13 cellular contexts compared by ENCODE assay signal in genomic region chr9:74846771-74847170, GRCh38. TPM values are rescaled to one million over a fixed set of nuclear protein-coding genes. Genes with fewer than 3 reads are reported as not detected.
"Had no signal": no experiment of that assay in that cellular context is flagged by ENCODE, and none has a peak within 500 bp of the region (broad histone marks: within the 10 kb centered on the region; RNA-seq: fewer than 3 reads in every experiment).

No MANE protein-coding gene starts in this region.

- DNase-seq: activated CD4-positive, alpha-beta memory T cell treated with anti-CD3 and anti-CD28 coated beads for 36 hours; activated gamma-delta T cell; activated naive CD8-positive, alpha-beta T cell treated with anti-CD3 and anti-CD28 coated beads for 36 hours; activated T-cell treated with anti-CD3 and anti-CD28 coated beads, Interleukin-2, amount 50 U/mL, for 4 hours; aorta; cortex of kidney; effector CD8-positive, alpha-beta T cell; hippocampal formation; kidney glomerular epithelial cell; stimulated activated CD4-positive, alpha-beta T cell treated with anti-CD3 and anti-CD28 coated beads, Interleukin-4, amount 100 ng/mL, for 1 hour; T-helper 9 cell; upper lobe of right lung had no signal

- ATAC-seq: activated T-cell treated with anti-CD3 and anti-CD28 coated beads, Interleukin-2, amount 50 U/mL, for 4 hours; upper lobe of right lung had no signal

- H3K4me3 ChIP-seq: cardiac muscle cell, upper lobe of right lung had no signal

RNA-seq across cellular contexts. Expression of gene TRPM6, which starts 41.0 kb away (rescaled TPM):
- total RNA-seq: activated naive CD8-positive, alpha-beta T cell treated with anti-CD3 and anti-CD28 coated beads for 36 hours had no signal
